1 cellular context compared by ENCODE assay signal in the genomic region with DNA sequence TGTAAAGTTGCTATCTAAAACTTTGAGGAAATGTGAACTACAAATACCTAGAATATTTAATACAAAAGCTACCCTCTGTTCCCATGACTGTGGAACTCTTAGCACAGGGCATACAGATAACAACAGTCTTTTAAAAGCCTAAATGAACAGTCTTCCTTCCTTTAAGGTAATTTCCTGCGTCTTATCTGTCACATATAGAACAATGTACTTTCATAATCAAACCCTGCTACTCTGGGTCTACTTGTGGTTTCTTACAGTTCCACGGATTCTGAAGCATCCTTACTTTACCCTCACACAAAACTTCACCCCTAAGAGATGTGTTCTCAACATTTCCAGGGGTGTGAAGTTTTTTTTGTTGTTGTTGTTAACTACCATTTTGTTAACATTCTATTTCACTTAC.
TF ChIP-seq lines count a peak whose summit lies in the region.

No MANE protein-coding gene starts in this region.

TF ChIP-seq in WTC11, 78 proteins besides CTCF, POLR2A, EP300 and RAD21 (continued from another document):
- TF ChIP-seq, protein P1, sequence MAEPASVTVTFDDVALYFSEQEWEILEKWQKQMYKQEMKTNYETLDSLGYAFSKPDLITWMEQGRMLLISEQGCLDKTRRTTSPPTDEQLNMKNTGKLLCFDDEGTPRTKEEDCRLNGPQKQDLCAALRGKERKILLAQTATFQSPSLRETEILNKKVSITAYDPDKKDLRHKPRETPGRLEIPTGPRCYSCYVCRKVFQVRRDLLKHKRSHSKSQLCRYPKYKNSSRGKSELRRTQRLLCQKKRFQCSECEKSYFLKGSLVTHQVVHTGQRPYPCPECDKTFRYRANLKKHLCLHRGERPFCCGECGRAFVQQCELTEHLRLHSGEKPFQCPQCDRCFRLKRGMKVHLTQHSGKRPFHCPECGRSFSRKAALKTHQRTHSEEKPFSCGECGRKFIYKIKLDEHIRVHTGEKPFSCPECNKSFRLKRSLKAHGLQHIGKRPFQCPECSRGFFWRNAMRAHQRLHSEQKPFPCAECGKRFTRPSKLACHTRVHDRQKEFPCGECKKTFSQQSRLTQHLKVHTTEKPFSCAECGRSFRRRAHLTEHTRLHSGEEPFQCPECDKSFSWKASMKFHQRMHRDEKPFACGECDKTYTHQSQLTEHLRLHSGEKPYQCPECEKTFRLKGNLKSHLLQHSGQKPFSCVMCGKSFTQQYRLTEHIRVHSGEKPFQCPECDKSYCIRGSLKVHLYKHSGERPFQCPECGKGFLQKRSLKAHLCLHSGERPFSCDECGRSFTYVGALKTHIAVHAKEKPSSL (CRISPR knock-in tag; conservative IDR thresholded peaks at IDR 0.05) = no peak
- no peak for TF ChIP-seq TEAD1 (CRISPR knock-in tag; IDR thresholded peaks at IDR 0.05)
- no peak for TF ChIP-seq GABPB1 (CRISPR knock-in tag; IDR thresholded peaks at IDR 0.05)
